23 cellular contexts compared by ENCODE assay signal in genomic region chr20:17443326-17443858, GRCh38.
"Had no signal": no experiment of that assay in that cellular context is flagged by ENCODE, and none has a peak within 500 bp of the region (broad histone marks: within the 10 kb centered on the region; RNA-seq: fewer than 3 reads in every experiment).

No MANE protein-coding gene starts in this region.

- H3K27me3 ChIP-seq: brain microvascular endothelial cell, cardiac muscle cell, Peyer's patch had no signal

- H3K9me3 Mint-ChIP-seq: activated CD8-positive, alpha-beta T cell treated with anti-CD3 and anti-CD28 coated beads for 36 hours; activated T-helper 2 cell treated with anti-CD3 and anti-CD28 coated beads, Interferon-gamma antibody, Interleukin-2, Interleukin-4, amounts not matched to agents 10 μg/mL and 5 μg/mL and 100 μg/mL, durations not matched to agents 14 hours and 24 hours and 36 hours had no signal

- DNase-seq: activated CD4-positive, alpha-beta T cell treated with anti-CD3 and anti-CD28 coated beads for 36 hours; activated CD4-positive, alpha-beta T cell treated with anti-CD3 and anti-CD28 coated beads, Interleukin-2, amount 50 U/mL, for 1 hour; activated CD8-positive, alpha-beta memory T cell treated with anti-CD3 and anti-CD28 coated beads, Interleukin-2, amount 50 U/mL, for 4 hours; activated CD8-positive, alpha-beta T cell treated with anti-CD3 and anti-CD28 coated beads for 36 hours; activated gamma-delta T cell treated with Interleukin-2 at 50 U/mL for 16 hours; activated naive CD4-positive, alpha-beta T cell treated with anti-CD3 and anti-CD28 coated beads, Interleukin-2, amount 10 ng/mL, durations not matched to agents 7 days and 5 days; activated naive CD8-positive, alpha-beta T cell treated with anti-CD3 and anti-CD28 coated beads for 36 hours; activated T-cell treated with anti-CD3 and anti-CD28 coated beads, Interleukin-2, amount 50 U/mL, for 72 hours; brain microvascular endothelial cell; MM.1S; NCI-H1105; NCI-H1436 treated with DMSO at 0.1 percent for 48 hours; NK-92 treated with Interleukin-12 subunit alpha and Interleukin-12 subunit beta, amount 100 ng/mL, for 24 hours; Peyer's patch; Right ventricle myocardium superior; SK-N-SH; T-helper 1 cell; WERI-Rb-1 had no signal

- H3K36me3 ChIP-seq: brain microvascular endothelial cell, cardiac muscle cell, Peyer's patch, SJCRH30, WERI-Rb-1 had no signal

- H3K4me3 Mint-ChIP-seq: activated CD4-positive, alpha-beta T cell treated with anti-CD3 and anti-CD28 coated beads for 36 hours; activated CD8-positive, alpha-beta T cell treated with anti-CD3 and anti-CD28 coated beads for 36 hours; activated naive CD4-positive, alpha-beta T cell treated with anti-CD3 and anti-CD28 coated beads, Interleukin-2, amount 10 ng/mL, durations not matched to agents 7 days and 5 days; activated naive CD8-positive, alpha-beta T cell treated with anti-CD3 and anti-CD28 coated beads for 36 hours; activated T-cell treated with anti-CD3 and anti-CD28 coated beads, Interleukin-2, amount 50 U/mL, for 72 hours had no signal

- H3K4me3 ChIP-seq: cardiac muscle cell, K562, Peyer's patch, SJCRH30 had no signal

- H3K4me1 ChIP-seq: Peyer's patch had no signal

- H3K4me2 ChIP-seq: SK-N-SH had no signal

- H3K27ac ChIP-seq: brain microvascular endothelial cell, cardiac muscle cell, Peyer's patch, RWPE1, SJCRH30, WERI-Rb-1 had no signal

- H3K9me3 ChIP-seq: Peyer's patch, SJCRH30, SK-N-SH had no signal

- ATAC-seq: activated CD4-positive, alpha-beta T cell treated with anti-CD3 and anti-CD28 coated beads for 36 hours; activated CD8-positive, alpha-beta T cell treated with anti-CD3 and anti-CD28 coated beads for 36 hours; activated T-cell treated with anti-CD3 and anti-CD28 coated beads, Interleukin-2, amount 50 U/mL, for 72 hours had no signal

- H3K9me2 ChIP-seq: SK-N-SH had no signal

- H3K36me3 Mint-ChIP-seq: activated naive CD4-positive, alpha-beta T cell treated with anti-CD3 and anti-CD28 coated beads, Interleukin-2, amount 10 ng/mL, durations not matched to agents 7 days and 5 days; activated naive CD8-positive, alpha-beta T cell treated with anti-CD3 and anti-CD28 coated beads for 36 hours had no signal

- H3K27ac Mint-ChIP-seq: activated CD4-positive, alpha-beta T cell treated with anti-CD3 and anti-CD28 coated beads for 36 hours; activated CD8-positive, alpha-beta T cell treated with anti-CD3 and anti-CD28 coated beads for 36 hours; activated naive CD4-positive, alpha-beta T cell treated with anti-CD3 and anti-CD28 coated beads, Interleukin-2, amount 10 ng/mL, durations not matched to agents 7 days and 5 days; activated naive CD8-positive, alpha-beta T cell treated with anti-CD3 and anti-CD28 coated beads for 36 hours; activated T-cell treated with anti-CD3 and anti-CD28 coated beads, Interleukin-2, amount 50 U/mL, for 72 hours; activated T-helper 2 cell treated with anti-CD3 and anti-CD28 coated beads, Interferon-gamma antibody, Interleukin-2, Interleukin-4, amounts not matched to agents 10 μg/mL and 5 μg/mL and 100 μg/mL, durations not matched to agents 14 hours and 24 hours and 36 hours had no signal

- H3K4me1 Mint-ChIP-seq: activated CD4-positive, alpha-beta T cell treated with anti-CD3 and anti-CD28 coated beads for 36 hours; activated naive CD4-positive, alpha-beta T cell treated with anti-CD3 and anti-CD28 coated beads, Interleukin-2, amount 10 ng/mL, durations not matched to agents 7 days and 5 days; activated naive CD8-positive, alpha-beta T cell treated with anti-CD3 and anti-CD28 coated beads for 36 hours had no signal
